31 cellular contexts compared by ENCODE assay signal in genomic region chr1:110434946-110435345, GRCh38. TPM values are rescaled to one million over a fixed set of nuclear protein-coding genes. Genes with fewer than 3 reads are reported as not detected.
"Had no signal": no experiment of that assay in that cellular context is flagged by ENCODE, and none has a peak within 500 bp of the region (broad histone marks: within the 10 kb centered on the region; RNA-seq: fewer than 3 reads in every experiment).

No MANE protein-coding gene starts in this region.

- H3K4me3 ChIP-seq: esophagus muscularis mucosa, heart left ventricle, lower lobe of right lung, mucosa of descending colon, skin epidermis, stomach, suprapubic skin, tibial nerve had no signal

- H3K4me1 Mint-ChIP-seq: activated naive CD4-positive, alpha-beta T cell treated with anti-CD3 and anti-CD28 coated beads, Interleukin-2, amount 10 ng/mL, durations not matched to agents 7 days and 5 days; activated naive CD8-positive, alpha-beta T cell treated with anti-CD3 and anti-CD28 coated beads, Interleukin-2, amount 10 ng/mL, durations not matched to agents 7 days and 5 days; immature natural killer cell; T-helper 17 cell had no signal

- H3K36me3 ChIP-seq: esophagus muscularis mucosa, heart left ventricle, lower lobe of right lung, stomach, suprapubic skin, tibial nerve had no signal

- H3K36me3 Mint-ChIP-seq: activated naive CD4-positive, alpha-beta T cell treated with anti-CD3 and anti-CD28 coated beads, Interleukin-2, amount 10 ng/mL, durations not matched to agents 7 days and 5 days; activated naive CD8-positive, alpha-beta T cell treated with anti-CD3 and anti-CD28 coated beads, Interleukin-2, amount 10 ng/mL, durations not matched to agents 7 days and 5 days; immature natural killer cell; stimulated activated naive B cell treated with anti-CD40 and anti-IgM and Interleukin-4, amounts not matched to agents 10 μg/mL and 1 μg/mL and 100 μg/mL, for 72 hours had no signal

- H3K9me3 ChIP-seq: esophagus muscularis mucosa, heart left ventricle, lower lobe of right lung, mucosa of descending colon, stomach, suprapubic skin, tibial nerve had no signal

- ATAC-seq: activated CD4-positive, CD25-positive, alpha-beta regulatory T cell treated with anti-CD3 and anti-CD28 coated beads, Interleukin-2, amount 50 U/mL, for 24 hours; foreskin keratinocyte; lower lobe of right lung; mucosa of descending colon; sciatic nerve; stimulated activated naive B cell treated with anti-CD40 and anti-IgM and Interleukin-4, amounts not matched to agents 10 μg/mL and 1 μg/mL and 100 μg/mL, for 72 hours; T-helper 17 cell had no signal

- H3K4me3 Mint-ChIP-seq: activated naive CD4-positive, alpha-beta T cell treated with anti-CD3 and anti-CD28 coated beads, Interleukin-2, amount 10 ng/mL, durations not matched to agents 7 days and 5 days; activated naive CD8-positive, alpha-beta T cell treated with anti-CD3 and anti-CD28 coated beads, Interleukin-2, amount 10 ng/mL, durations not matched to agents 7 days and 5 days; immature natural killer cell; nephron; stimulated activated naive B cell treated with anti-CD40 and anti-IgM and Interleukin-4, amounts not matched to agents 10 μg/mL and 1 μg/mL and 100 μg/mL, for 72 hours; T-helper 17 cell had no signal

- H3K27ac Mint-ChIP-seq: activated naive CD4-positive, alpha-beta T cell treated with anti-CD3 and anti-CD28 coated beads, Interleukin-2, amount 10 ng/mL, durations not matched to agents 7 days and 5 days; activated naive CD8-positive, alpha-beta T cell treated with anti-CD3 and anti-CD28 coated beads, Interleukin-2, amount 10 ng/mL, durations not matched to agents 7 days and 5 days; immature natural killer cell; nephron; stimulated activated naive B cell treated with anti-CD40 and anti-IgM and Interleukin-4, amounts not matched to agents 10 μg/mL and 1 μg/mL and 100 μg/mL, for 72 hours; T-helper 17 cell had no signal

- H3K27me3 ChIP-seq: heart left ventricle had no signal

- H3K27ac ChIP-seq: esophagus muscularis mucosa, foreskin keratinocyte, lower lobe of right lung, skin epidermis, stomach, suprapubic skin, tibial nerve, VCaP had no signal

- DNase-seq: activated CD4-positive, alpha-beta T cell treated with anti-CD3 and anti-CD28 coated beads for 48 hours; activated CD4-positive, alpha-beta T cell treated with anti-CD3 and anti-CD28 coated beads, Interleukin-2, amount 50 U/mL, for 48 hours; activated CD8-positive, alpha-beta memory T cell treated with anti-CD3 and anti-CD28 coated beads for 24 hours; activated gamma-delta T cell; activated naive CD4-positive, alpha-beta T cell treated with anti-CD3 and anti-CD28 coated beads, Interleukin-2, amount 10 ng/mL, durations not matched to agents 7 days and 5 days; activated naive CD8-positive, alpha-beta T cell treated with anti-CD3 and anti-CD28 coated beads, Interleukin-2, amount 10 ng/mL, durations not matched to agents 7 days and 5 days; amygdala; central memory CD4-positive, alpha-beta T cell; foreskin keratinocyte; heart left ventricle; hypothalamus; immature natural killer cell; lower lobe of right lung; mesenchymal stem cell; mucosa of descending colon; stimulated activated CD4-positive, alpha-beta T cell treated with anti-CD3 and anti-CD28 coated beads, Interleukin-4, amount 100 ng/mL, for 4 hours; stimulated activated naive B cell treated with anti-CD40 and anti-IgM and Interleukin-4, amounts not matched to agents 10 μg/mL and 1 μg/mL and 100 μg/mL, for 72 hours; stomach; SW 1271; T-helper 17 cell had no signal

- H3K9me3 Mint-ChIP-seq: activated naive CD4-positive, alpha-beta T cell treated with anti-CD3 and anti-CD28 coated beads, Interleukin-2, amount 10 ng/mL, durations not matched to agents 7 days and 5 days; activated naive CD8-positive, alpha-beta T cell treated with anti-CD3 and anti-CD28 coated beads, Interleukin-2, amount 10 ng/mL, durations not matched to agents 7 days and 5 days; immature natural killer cell; nephron; stimulated activated naive B cell treated with anti-CD40 and anti-IgM and Interleukin-4, amounts not matched to agents 10 μg/mL and 1 μg/mL and 100 μg/mL, for 72 hours had no signal

- H3K4me1 ChIP-seq: esophagus muscularis mucosa, foreskin keratinocyte, stomach, suprapubic skin had no signal

RNA-seq across cellular contexts. Expression of gene PROK1, which starts 16.0 kb away (rescaled TPM):
- total RNA-seq: activated naive CD8-positive, alpha-beta T cell treated with anti-CD3 and anti-CD28 coated beads, Interleukin-2, amount 10 ng/mL, durations not matched to agents 7 days and 5 days; esophagus muscularis mucosa; foreskin keratinocyte; kidney epithelial cell; lower lobe of right lung; mucosa of descending colon; myocyte; osteoblast; sciatic nerve; stomach; T-helper 17 cell had no signal
